In the genomic region with DNA sequence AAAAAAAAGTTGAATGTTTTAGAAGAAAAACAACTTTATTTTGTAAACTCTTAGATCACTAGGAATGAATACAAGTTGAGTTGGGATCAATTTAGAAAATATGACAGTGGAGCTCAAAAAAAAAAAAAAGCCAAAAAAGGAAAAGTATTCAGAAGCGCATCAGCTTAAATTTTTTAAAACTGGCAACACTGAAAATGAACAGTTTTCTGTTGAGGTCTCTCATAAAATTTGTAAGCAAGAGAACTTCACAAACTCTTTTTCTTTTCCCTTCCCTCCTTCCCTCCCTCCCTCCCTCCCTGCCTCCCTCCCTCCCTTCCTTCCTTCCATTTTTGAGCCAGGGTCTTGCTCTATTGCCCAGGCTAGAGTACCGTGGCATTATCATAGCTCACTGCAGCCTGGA, we compare ENCODE assay signal across 24 cellular contexts.
"Had no signal": no experiment of that assay in that cellular context is flagged by ENCODE, and none has a peak within 500 bp of the region (broad histone marks: within the 10 kb centered on the region; RNA-seq: fewer than 3 reads in every experiment).

No MANE protein-coding gene starts in this region.

- H3K36me3 ChIP-seq: colonic mucosa, esophagus squamous epithelium, gastrocnemius medialis, heart right ventricle, left lung, lower lobe of right lung had no signal

- DNase-seq: colonic mucosa; cortex of kidney; effector CD8-positive, alpha-beta T cell; effector memory CD8-positive, alpha-beta T cell; endodermal cell; esophagus squamous epithelium; foreskin fibroblast; foreskin melanocyte; gastrocnemius medialis; glutamatergic neuron; head of caudate nucleus; heart right ventricle; hippocampal formation; left cardiac atrium; left lung; left ventricle myocardium superior; lower lobe of right lung; mesenchymal stem cell; mucosa of descending colon had no signal

- H3K4me3 ChIP-seq: colonic mucosa, esophagus squamous epithelium, gastrocnemius medialis, heart right ventricle, left lung, lower lobe of right lung, mucosa of descending colon had no signal

- H3K27ac ChIP-seq: colonic mucosa, epithelial cell of prostate, esophagus squamous epithelium, gastrocnemius medialis, left lung, lower lobe of right lung had no signal

- FAIRE-seq: endometrium, islet of Langerhans, keratinocyte had no signal

- H3K9me3 ChIP-seq: colonic mucosa, esophagus squamous epithelium, gastrocnemius medialis, heart right ventricle, left lung, lower lobe of right lung, mucosa of descending colon had no signal

- H3K27me3 ChIP-seq: colonic mucosa, esophagus squamous epithelium, gastrocnemius medialis, heart right ventricle, left lung had no signal

- H3K4me1 ChIP-seq: colonic mucosa, gastrocnemius medialis, left lung, lower lobe of right lung had no signal

- ATAC-seq: effector memory CD8-positive, alpha-beta T cell; esophagus mucosa; gastrocnemius medialis; heart right ventricle; left cardiac atrium; left lung; left ventricle myocardium superior; lower lobe of right lung; mucosa of descending colon had no signal
